ENCODE assay signal across 14 cellular contexts in the genomic region with DNA sequence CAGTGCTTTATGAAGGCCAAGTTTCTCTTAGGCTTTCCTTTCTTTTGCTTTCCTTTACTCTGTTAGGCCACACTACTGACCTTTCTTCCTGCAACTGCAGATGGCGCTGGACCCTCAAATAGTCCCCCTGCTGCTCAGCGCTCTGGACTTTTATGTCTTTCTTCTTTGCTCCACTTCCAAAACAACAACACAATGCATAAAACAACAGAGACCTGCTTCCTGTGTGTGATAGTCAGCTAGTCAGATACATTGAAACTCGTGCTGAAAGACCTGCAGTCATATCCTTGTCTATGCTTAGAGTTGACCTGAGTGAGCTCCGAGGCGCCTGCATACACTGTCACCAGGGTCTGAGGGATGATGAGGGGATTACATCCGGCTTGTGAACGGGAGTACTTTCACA.
DNase-seq lines count a peak whose midpoint lies in the region; ATAC-seq and FAIRE-seq lines count a peak whose summit lies in the region.
"Had no signal": no experiment of that assay in that cellular context is flagged by ENCODE, and none has a peak within 500 bp of the region (broad histone marks: within the 10 kb centered on the region; RNA-seq: fewer than 3 reads in every experiment).

No MANE protein-coding gene starts in this region.

- ATAC-seq in T-helper 17 cell, result no peak
- peak; percentile 36 for ATAC-seq in effector memory CD8-positive, alpha-beta T cell (replicated peaks)
- ATAC-seq in stimulated activated naive CD8-positive, alpha-beta T cell treated with anti-CD3 and anti-CD28 coated beads, Interleukin-15, amount 100 ng/mL, for 72 hours, result peak; percentile 77
- no peak for ATAC-seq in HG02571 (IDR thresholded peaks at IDR 0.05; ENCODE audit: unreplicated experiment)
- ATAC-seq: heart right ventricle, lower lobe of right lung had no signal

- FAIRE-seq in frontal cortex (lab: Jason Lieb, UNC), result no peak

- no peaks in the 10 kb centered on the region for H3K36me3 Mint-ChIP-seq in activated naive CD4-positive, alpha-beta T cell treated with anti-CD3 and anti-CD28 coated beads, Interleukin-2, amount 50 U/mL, for 24 hours
- no peaks in the 10 kb centered on the region for H3K36me3 Mint-ChIP-seq in T-helper 17 cell (ENCODE audit: low read depth)
- H3K36me3 Mint-ChIP-seq in effector memory CD8-positive, alpha-beta T cell (ENCODE audit: insufficient read depth), result peaks cover 8% of the 10 kb centered on the region

- H3K9me3 ChIP-seq in T-helper 17 cell (ENCODE audit: control insufficient read depth, low read length, poor library complexity, severe bottlenecking), result no peaks in the 10 kb centered on the region
- H3K9me3 ChIP-seq: heart right ventricle, lower lobe of right lung, SJSA1 had no signal

- peak overlapping the region; percentile 53 for H3K27ac Mint-ChIP-seq in activated naive CD4-positive, alpha-beta T cell treated with anti-CD3 and anti-CD28 coated beads, Interleukin-2, amount 50 U/mL, for 24 hours
- H3K27ac Mint-ChIP-seq in T-helper 17 cell, result peak overlapping the region; percentile 14
- H3K27ac Mint-ChIP-seq in effector memory CD8-positive, alpha-beta T cell, result peak overlapping the region; percentile 8 to 79
- H3K27ac Mint-ChIP-seq in stimulated activated naive CD8-positive, alpha-beta T cell treated with anti-CD3 and anti-CD28 coated beads, Interleukin-15, amount 100 ng/mL, for 72 hours, result peak overlapping the region; percentile 0 to 43

- no peaks in the 10 kb centered on the region for H3K27me3 Mint-ChIP-seq in activated naive CD4-positive, alpha-beta T cell treated with anti-CD3 and anti-CD28 coated beads, Interleukin-2, amount 50 U/mL, for 24 hours
- H3K27me3 Mint-ChIP-seq in T-helper 17 cell, result no peaks in the 10 kb centered on the region
- H3K27me3 Mint-ChIP-seq in effector memory CD8-positive, alpha-beta T cell, result no peaks in the 10 kb centered on the region
- no peaks in the 10 kb centered on the region for H3K27me3 Mint-ChIP-seq in stimulated activated naive CD8-positive, alpha-beta T cell treated with anti-CD3 and anti-CD28 coated beads, Interleukin-15, amount 100 ng/mL, for 72 hours

- no peak overlapping the region for H3K4me3 Mint-ChIP-seq in activated naive CD4-positive, alpha-beta T cell treated with anti-CD3 and anti-CD28 coated beads, Interleukin-2, amount 50 U/mL, for 24 hours
- H3K4me3 Mint-ChIP-seq in T-helper 17 cell, result peak overlapping the region; percentile 39
- peak overlapping the region; percentile 46 to 55 for H3K4me3 Mint-ChIP-seq in effector memory CD8-positive, alpha-beta T cell
- H3K4me3 Mint-ChIP-seq in stimulated activated naive CD8-positive, alpha-beta T cell treated with anti-CD3 and anti-CD28 coated beads, Interleukin-15, amount 100 ng/mL, for 72 hours, result peak overlapping the region; percentile 49

- no peaks in the 10 kb centered on the region for H3K9me3 Mint-ChIP-seq in activated naive CD4-positive, alpha-beta T cell treated with anti-CD3 and anti-CD28 coated beads, Interleukin-2, amount 50 U/mL, for 24 hours
- no peaks in the 10 kb centered on the region for H3K9me3 Mint-ChIP-seq in effector memory CD8-positive, alpha-beta T cell
- peaks cover 0 to 5% of the 10 kb centered on the region in 2 donors for H3K9me3 Mint-ChIP-seq in stimulated activated naive CD8-positive, alpha-beta T cell treated with anti-CD3 and anti-CD28 coated beads, Interleukin-15, amount 100 ng/mL, for 72 hours

- peaks cover 48% of the 10 kb centered on the region for H3K4me1 Mint-ChIP-seq in activated naive CD4-positive, alpha-beta T cell treated with anti-CD3 and anti-CD28 coated beads, Interleukin-2, amount 50 U/mL, for 24 hours
- H3K4me1 Mint-ChIP-seq in T-helper 17 cell, result peaks cover 33% of the 10 kb centered on the region
- H3K4me1 Mint-ChIP-seq in effector memory CD8-positive, alpha-beta T cell (ENCODE audit: low read depth in 2 of 2), result peaks cover 27 to 44% of the 10 kb centered on the region in 2 donors
- peaks cover 68% of the 10 kb centered on the region for H3K4me1 Mint-ChIP-seq in stimulated activated naive CD8-positive, alpha-beta T cell treated with anti-CD3 and anti-CD28 coated beads, Interleukin-15, amount 100 ng/mL, for 72 hours

- DNase-seq in activated naive CD4-positive, alpha-beta T cell treated with Interleukin-2 at 50 U/mL for 16 hours, result no peak
- DNase-seq in T-helper 17 cell (no peak), NCI-H446 treated with DMSO at 0.1 percent for 48 hours (lab: John Stamatoyannopoulos, UW) (no peak), frontal cortex (ENCODE audit: low spot score in 2 of 2) (no peak)
- DNase-seq in effector memory CD8-positive, alpha-beta T cell, result no peak
- peak in 1 of 2 donors; percentile 44 for DNase-seq in stimulated activated naive CD8-positive, alpha-beta T cell treated with anti-CD3 and anti-CD28 coated beads, Interleukin-15, amount 100 ng/mL, for 72 hours
- DNase-seq: GDM1, heart right ventricle, lower lobe of right lung, NCI-H1092, NCI-H526 had no signal

Comparison
In these comparisons a context has a peak if more than half of its experiments do, and no peak if none do; other contexts are left out.
1. ATAC-seq: peak in effector memory CD8-positive, alpha-beta T cell (single experiment) and stimulated activated naive CD8-positive, alpha-beta T cell treated with anti-CD3 and anti-CD28 coated beads, Interleukin-15, amount 100 ng/mL, for 72 hours (single experiment); none in T-helper 17 cell (single experiment) and HG02571 (single experiment).
2. Peak in every context shown above with its lines, with median percentiles within 50 percentile points of each other: H3K27ac Mint-ChIP-seq.